9 cellular contexts compared by ENCODE assay signal in genomic region chr13:99980201-99981114, GRCh38. TPM values are rescaled to one million over a fixed set of nuclear protein-coding genes. Genes with fewer than 3 reads are reported as not detected.
DNase-seq lines count a peak whose midpoint lies in the region; ATAC-seq and TF ChIP-seq lines count a peak whose summit lies in the region.
"Had no signal": no experiment of that assay in that cellular context is flagged by ENCODE, and none has a peak within 500 bp of the region (broad histone marks: within the 10 kb centered on the region; RNA-seq: fewer than 3 reads in every experiment).

No MANE protein-coding gene starts in this region.

- in situ Hi-C loops in SK-MEL-5 (cut with HindIII; ENCODE audit: low pct_unique_long_range_greater_than_20kb, low sequenced_read_pairs), result no loop called here

- H3K9ac ChIP-seq in HUES64 (ENCODE audit: low read depth, low read length) (peak overlapping the region; percentile 84), skeletal muscle tissue (ENCODE audit: low read depth in 1 of 3, low read length in 3 of 3) (peak overlapping the region in 1 of 3 donors; percentile 40)

- H3K4me2 ChIP-seq in hepatocyte, result peak overlapping the region; percentile 96

- WGBS in HUES64, result under 1% methylated on average over 97 of the region's 104 CpGs
- 2% methylated on average over 70 of the region's 104 CpGs for WGBS in hepatocyte (ENCODE audit: low lambda C conversion rate, missing lambda C conversion rate)

- H3K36me3 ChIP-seq in HUES64 (ENCODE audit: insufficient read depth, low read length) (peaks cover 27% of the 10 kb centered on the region), hepatocyte (replicated peaks; ENCODE audit: insufficient read depth, low read depth) (no peaks in the 10 kb centered on the region), skeletal muscle tissue (ENCODE audit: control insufficient read depth in 3 of 3, insufficient read depth in 3 of 3, low read length in 3 of 3) (no peaks in the 10 kb centered on the region)

- H3K27ac ChIP-seq in HUES64 (ENCODE audit: low read depth, low read length) (peak overlapping the region; percentile 96), hepatocyte (no peak overlapping the region), skeletal muscle tissue (ENCODE audit: low read depth, low read length) (no peak overlapping the region)

- no peak for ATAC-seq in GM21529 (IDR thresholded peaks at IDR 0.05; ENCODE audit: unreplicated experiment)

- H3K4me1 ChIP-seq in HUES64 (ENCODE audit: insufficient read depth, low read length) (peaks cover 32% of the 10 kb centered on the region), hepatocyte (ENCODE audit: insufficient read depth) (peaks cover 15% of the 10 kb centered on the region), skeletal muscle tissue (ENCODE audit: control insufficient read depth in 3 of 3, insufficient read depth in 3 of 3, low read length in 3 of 3) (peaks cover 7 to 24% (median 16%) of the 10 kb centered on the region in 3 donors)

- H3K9me2 ChIP-seq in hepatocyte (replicated peaks; ENCODE audit: insufficient read depth), result no peaks in the 10 kb centered on the region

- no peaks in the 10 kb centered on the region for H3K79me2 ChIP-seq in hepatocyte

- no peak for TF ChIP-seq CTCF in hepatocyte (IDR thresholded peaks at IDR 0.05; ENCODE audit: poor library complexity)

- peak overlapping the region; percentile 60 for H2AFZ ChIP-seq in hepatocyte

- H3K27me3 ChIP-seq in HUES64 (ENCODE audit: insufficient read depth, low read length), result peaks cover 55% of the 10 kb centered on the region
- peaks cover 88% of the 10 kb centered on the region for H3K27me3 ChIP-seq in hepatocyte
- peaks cover 82 to 91% (median 87%) of the 10 kb centered on the region in 3 donors for H3K27me3 ChIP-seq in skeletal muscle tissue (ENCODE audit: control insufficient read depth in 3 of 3, insufficient read depth in 3 of 3, low read length in 3 of 3)

- peak overlapping the region; percentile 98 for H3K4me3 ChIP-seq in HUES64 (ENCODE audit: low read length)
- peak overlapping the region; percentile 36 for H3K4me3 ChIP-seq in hepatocyte
- H3K4me3 ChIP-seq in skeletal muscle tissue (ENCODE audit: low read length in 3 of 3), result peak overlapping the region in 2 of 3 donors; percentile 46 to 58

- H3K9me3 ChIP-seq in HUES64 (ENCODE audit: insufficient read depth, low read depth, low read length), result no peaks in the 10 kb centered on the region
- no peaks in the 10 kb centered on the region for H3K9me3 ChIP-seq in hepatocyte (ENCODE audit: low read depth)
- H3K9me3 ChIP-seq in skeletal muscle tissue (ENCODE audit: control insufficient read depth in 3 of 3, low read length in 3 of 3), result peaks cover 0 to 3% (median 0%) of the 10 kb centered on the region in 3 donors

- DNase-seq in stimulated activated CD4-positive, alpha-beta T cell treated with anti-CD3 and anti-CD28 coated beads, Interleukin-12 subunit alpha, Interleukin-12 subunit beta, amount 100 ng/mL, for 4 hours, result peak; percentile 59
- DNase-seq in stimulated activated CD4-positive, alpha-beta T cell treated with anti-CD3 and anti-CD28 coated beads, Interleukin-2, amount 100 ng/mL, for 48 hours, result no peak
- DNase-seq in SK-MEL-5 (ENCODE audit: low read depth, low spot score), result peak; percentile 79
- DNase-seq in anterior cingulate cortex (lab: John Stamatoyannopoulos, UW), result peak in 40 of 58 donors; percentile 17 to 80 (median 58)
- DNase-seq in hepatocyte (ENCODE audit: low spot score), result peak; percentile 81

- H4K20me1 ChIP-seq in hepatocyte (ENCODE audit: insufficient read depth, poor library complexity, severe bottlenecking), result no peaks in the 10 kb centered on the region

RNA-seq across cellular contexts. Expression of gene ZIC2, which starts 1.1 kb away (rescaled TPM):
- 113 TPM for polyA plus RNA-seq in HUES64 (2013, experiment 1 of 2)
- polyA plus RNA-seq in HUES64 (2013, experiment 2 of 2), result 125 TPM
- total RNA-seq in SK-MEL-5 (2014; rRNA removed; shearing (Covaris generic)), result 1.6 and 2.2 TPM in 2 replicates
- polyA plus RNA-seq in SK-MEL-5 (2015; cell fraction: cytosol; rRNA removed), result 15.3 and 19.5 TPM in 2 replicates
- polyA plus RNA-seq in SK-MEL-5 (2015; cell fraction: nucleus; rRNA removed), result 13.9 and 14.1 TPM in 2 replicates
- total RNA-seq in hepatocyte (0.10 and 0.68 TPM in 2 replicates), skeletal muscle tissue (not detected)
- polyA plus RNA-seq in hepatocyte, result 0.15 and 0.21 TPM in 2 replicates
- total RNA-seq: subcutaneous adipose tissue had no signal

RNA-seq across cellular contexts. Expression of gene ZIC5, which starts 8.9 kb away (rescaled TPM):
- 25.6 TPM for polyA plus RNA-seq in HUES64 (2013, experiment 1 of 2)
- 25.2 TPM for polyA plus RNA-seq in HUES64 (2013, experiment 2 of 2)
- total RNA-seq in SK-MEL-5 (2014; rRNA removed; shearing (Covaris generic)), result 2.7 and 2.8 TPM in 2 replicates
- 3.3 and 4.9 TPM in 2 replicates for polyA plus RNA-seq in SK-MEL-5 (2015; cell fraction: cytosol; rRNA removed)
- polyA plus RNA-seq in SK-MEL-5 (2015; cell fraction: nucleus; rRNA removed), result 7.2 and 12.3 TPM in 2 replicates
- total RNA-seq in hepatocyte (0.04 and 0.13 TPM in 2 replicates), skeletal muscle tissue (not detected)
- polyA plus RNA-seq in hepatocyte, result 0.16 TPM in 1 of 2 replicates, not detected in the other

Comparison
In these comparisons a context has a peak if more than half of its experiments do, and no peak if none do; other contexts are left out.
1. DNase-seq: peak in stimulated activated CD4-positive, alpha-beta T cell treated with anti-CD3 and anti-CD28 coated beads, Interleukin-12 subunit alpha, Interleukin-12 subunit beta, amount 100 ng/mL, for 4 hours (single experiment), SK-MEL-5 (single experiment), anterior cingulate cortex (40 of 58) and hepatocyte (single experiment); none in stimulated activated CD4-positive, alpha-beta T cell treated with anti-CD3 and anti-CD28 coated beads, Interleukin-2, amount 100 ng/mL, for 48 hours (0 of 2).
2. H3K4me3 ChIP-seq: peak in every context shown above with its lines; median percentile 98 in HUES64; 52 in skeletal muscle tissue; 36 in hepatocyte.